ENCODE assay signal across 8 cellular contexts in the genomic region with DNA sequence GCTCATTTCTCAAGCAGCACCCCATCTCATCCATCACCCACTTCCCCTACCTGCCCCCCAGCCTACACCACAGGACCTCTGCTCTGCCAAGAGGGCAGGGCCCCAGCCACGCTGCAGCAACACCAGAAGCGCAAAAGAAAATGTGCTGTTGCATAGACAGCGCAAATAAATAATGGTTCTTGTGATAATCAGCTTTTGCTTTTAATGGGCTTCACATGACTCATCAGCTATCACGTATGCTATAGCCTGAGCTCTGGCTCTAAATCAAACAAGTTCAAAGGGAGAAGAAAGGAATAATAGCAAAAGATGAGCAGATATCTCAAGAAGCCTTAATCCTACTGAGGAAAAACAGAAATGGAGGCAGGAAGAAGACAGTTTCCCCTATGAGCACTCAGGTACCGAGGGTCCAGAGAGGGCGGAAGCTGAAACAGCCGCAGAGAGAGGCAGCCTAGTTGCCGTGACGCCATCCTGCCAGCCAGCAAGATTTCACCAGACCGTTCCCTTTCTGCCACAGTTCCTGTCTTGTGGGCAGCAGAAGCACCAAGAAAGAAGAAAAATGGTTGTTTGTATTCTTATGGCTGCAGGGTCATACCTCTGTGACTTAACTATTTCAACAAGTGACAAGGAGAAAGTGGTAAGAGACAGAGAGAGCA. TPM values are rescaled to one million over a fixed set of nuclear protein-coding genes. Genes with fewer than 3 reads are reported as not detected.
DNase-seq lines count a peak whose midpoint lies in the region; ATAC-seq and TF ChIP-seq lines count a peak whose summit lies in the region.

No MANE protein-coding gene starts in this region.

- H3K36me3 Mint-ChIP-seq in CD4-positive, alpha-beta memory T cell = peaks cover 24 to 25% of the 10 kb centered on the region in 2 donors
- peaks cover 61% of the 10 kb centered on the region for H3K36me3 Mint-ChIP-seq in activated CD8-positive, alpha-beta memory T cell treated with anti-CD3 and anti-CD28 coated beads, Interleukin-2, amount 10 ng/mL, durations not matched to agents 7 days and 5 days

- intact Hi-C loops in CD4-positive, alpha-beta memory T cell (cut with micrococcal nuclease) = loop anchor here (1.0 kb wide), 3 partner anchors 10 to 23 kb away; no protein-coding TSS in a partner anchor
- intact Hi-C loops in Right ventricle myocardium superior (cut with DNase I) = no loop called here

- H3K27me3 ChIP-seq in CD4-positive, alpha-beta memory T cell (ENCODE audit: insufficient read depth, low read length) = no peaks in the 10 kb centered on the region
- no peaks in the 10 kb centered on the region for H3K27me3 ChIP-seq in Loucy (ENCODE audit: insufficient read depth, low read length, poor library complexity, severe bottlenecking)

- no peaks in the 10 kb centered on the region for H3K27me3 Mint-ChIP-seq in CD4-positive, alpha-beta memory T cell
- H3K27me3 Mint-ChIP-seq in activated CD8-positive, alpha-beta memory T cell treated with anti-CD3 and anti-CD28 coated beads, Interleukin-2, amount 10 ng/mL, durations not matched to agents 7 days and 5 days = no peaks in the 10 kb centered on the region

- peak overlapping the region; percentile 24 for H2AFZ ChIP-seq in Loucy (ENCODE audit: low read length)

- POLR2A ChIA-PET in CD4-positive, alpha-beta memory T cell (lab: Charles Lee; ENCODE audit: partially characterized antibody) = interaction anchor here (0.7 to 10.6 kb wide), 19 partner anchors 8 to 140 kb away, joined by 3 to 201 read pairs (median 6); a partner anchor contains a TSS

- no peaks in the 10 kb centered on the region for H3K9me3 ChIP-seq in CD4-positive, alpha-beta memory T cell (ENCODE audit: control insufficient read depth in 1 of 2, low read length in 2 of 2)
- no peaks in the 10 kb centered on the region for H3K9me3 ChIP-seq in Loucy (ENCODE audit: insufficient read depth, low read depth, low read length)

- H3K9me3 Mint-ChIP-seq in CD4-positive, alpha-beta memory T cell = no peaks in the 10 kb centered on the region
- no peaks in the 10 kb centered on the region for H3K9me3 Mint-ChIP-seq in activated CD8-positive, alpha-beta memory T cell treated with anti-CD3 and anti-CD28 coated beads, Interleukin-2, amount 10 ng/mL, durations not matched to agents 7 days and 5 days (ENCODE audit: low read depth)

- peak overlapping the region; percentile 68 for H3K9ac ChIP-seq in Loucy (ENCODE audit: low read depth, low read length, poor library complexity, severe bottlenecking)

- CTCF ChIA-PET in CD4-positive, alpha-beta memory T cell (lab: Charles Lee; ENCODE audit: partially characterized antibody) = interaction anchor here (0.8 to 3.4 kb wide), 16 partner anchors 9 to 168 kb away, joined by 3 to 19 read pairs (median 6); a partner anchor contains a TSS
- CTCF ChIA-PET in activated CD8-positive, alpha-beta memory T cell treated with anti-CD3 and anti-CD28 coated beads, Interleukin-2, amount 10 ng/mL, durations not matched to agents 7 days and 5 days (lab: Charles Lee) = interaction anchor here (0.9 to 3.4 kb wide), 12 partner anchors 8 to 49 kb away, joined by 3 to 16 read pairs (median 8); no protein-coding TSS in a partner anchor

- H3K4me3 ChIP-seq in CD4-positive, alpha-beta memory T cell (ENCODE audit: low read length in 2 of 2) = peak overlapping the region in 1 of 2 donors; percentile 30
- H3K4me3 ChIP-seq in Loucy (ENCODE audit: low read length, poor library complexity, severe bottlenecking) = peak overlapping the region; percentile 66

- peak overlapping the region; percentile 90 to 98 (median 97) for H3K27ac Mint-ChIP-seq in CD4-positive, alpha-beta memory T cell
- H3K27ac Mint-ChIP-seq in activated CD8-positive, alpha-beta memory T cell treated with anti-CD3 and anti-CD28 coated beads, Interleukin-2, amount 10 ng/mL, durations not matched to agents 7 days and 5 days = peak overlapping the region; percentile 98

- ATAC-seq in GM21576 (IDR thresholded peaks at IDR 0.05; ENCODE audit: unreplicated experiment) (peak; percentile 94), Right ventricle myocardium superior (ENCODE audit: poor library complexity) (peak; percentile 43)
- peak; percentile 87 for ATAC-seq in activated CD8-positive, alpha-beta memory T cell treated with anti-CD3 and anti-CD28 coated beads, Interleukin-2, amount 10 ng/mL, durations not matched to agents 7 days and 5 days

- H3K4me3 Mint-ChIP-seq in CD4-positive, alpha-beta memory T cell = peak overlapping the region; percentile 69 to 85 (median 79)
- H3K4me3 Mint-ChIP-seq in activated CD8-positive, alpha-beta memory T cell treated with anti-CD3 and anti-CD28 coated beads, Interleukin-2, amount 10 ng/mL, durations not matched to agents 7 days and 5 days = peak overlapping the region; percentile 73

- H3F3A ChIP-seq in Loucy (ENCODE audit: low read depth) = no peaks in the 10 kb centered on the region

- peaks cover 69% of the 10 kb centered on the region for H3K4me1 ChIP-seq in CD4-positive, alpha-beta memory T cell (ENCODE audit: insufficient read depth, low read length)
- H3K4me1 ChIP-seq in Loucy (ENCODE audit: insufficient read depth, low read length, poor library complexity, severe bottlenecking) = peaks cover 62% of the 10 kb centered on the region

- H3K36me3 ChIP-seq in CD4-positive, alpha-beta memory T cell (ENCODE audit: insufficient read depth, low read length) = no peaks in the 10 kb centered on the region
- H3K36me3 ChIP-seq in Loucy (ENCODE audit: insufficient read depth, low read length) = peaks cover 15% of the 10 kb centered on the region; the same call in 1 of the 2 replicates

- H3K4me1 Mint-ChIP-seq in CD4-positive, alpha-beta memory T cell = peaks cover 46 to 79% (median 62%) of the 10 kb centered on the region in 4 donors
- peaks cover 91% of the 10 kb centered on the region for H3K4me1 Mint-ChIP-seq in activated CD8-positive, alpha-beta memory T cell treated with anti-CD3 and anti-CD28 coated beads, Interleukin-2, amount 10 ng/mL, durations not matched to agents 7 days and 5 days

- DNase-seq in CD4-positive, alpha-beta memory T cell = peak; percentile 77 to 89 (median 81)
- peak; percentile 91 for DNase-seq in activated CD8-positive, alpha-beta memory T cell treated with anti-CD3 and anti-CD28 coated beads, Interleukin-2, amount 10 ng/mL, durations not matched to agents 7 days and 5 days
- DNase-seq in Right ventricle myocardium superior = peak; percentile 66
- peak; percentile 39 to 52 for DNase-seq in stimulated activated CD8-positive, alpha-beta memory T cell treated with anti-CD3 and anti-CD28 coated beads, Interleukin-2, amount 100 ng/mL, for 1 hour (ENCODE audit: low read depth in 2 of 2)
- DNase-seq in superior temporal gyrus (ENCODE audit: extremely low spot score) = no peak
- no peak for DNase-seq in AG08396 (ENCODE audit: low spot score)

- peak overlapping the region; percentile 78 for H3K4me2 ChIP-seq in Loucy (ENCODE audit: low read depth, low read length, poor library complexity, severe bottlenecking)

- peak overlapping the region; percentile 69 for H3K27ac ChIP-seq in CD4-positive, alpha-beta memory T cell (ENCODE audit: low read depth, low read length)

- no peaks in the 10 kb centered on the region for H4K20me1 ChIP-seq in Loucy (ENCODE audit: insufficient read depth, low read length, poor library complexity, severe bottlenecking)

- H3K79me2 ChIP-seq in Loucy (ENCODE audit: insufficient read depth, low read length) = peaks cover 92% of the 10 kb centered on the region

- TF ChIP-seq CTCF in Loucy (conservative IDR thresholded peaks at IDR 0.05; ENCODE audit: low read length) = no peak

- H3K9me2 ChIP-seq in Loucy (replicated peaks; ENCODE audit: low read depth, low read length) = no peaks in the 10 kb centered on the region

RNA-seq across cellular contexts. Expression of a gene that starts 22.1 kb away (rescaled TPM):
- 10 to 100 TPM; 44.6 to 52.5 TPM for total RNA-seq in CD4-positive, alpha-beta memory T cell
- polyA plus RNA-seq in CD4-positive, alpha-beta memory T cell = 10 to 100 TPM; 52.1 to 55.7 TPM
- total RNA-seq in activated CD8-positive, alpha-beta memory T cell treated with anti-CD3 and anti-CD28 coated beads, Interleukin-2, amount 10 ng/mL, durations not matched to agents 7 days and 5 days = 100 to 1,000 TPM; 136 to 149 TPM
- 4.8 TPM for total RNA-seq in Right ventricle myocardium superior

RNA-seq across cellular contexts. Expression of a gene that starts 51.4 kb away (rescaled TPM):
- 10 to 100 TPM; 14.1 to 20.3 TPM for total RNA-seq in CD4-positive, alpha-beta memory T cell
- polyA plus RNA-seq in CD4-positive, alpha-beta memory T cell = 10 to 100 TPM; 27.8 to 37.8 TPM
- 10 to 100 TPM; 13.2 to 14.3 TPM for total RNA-seq in activated CD8-positive, alpha-beta memory T cell treated with anti-CD3 and anti-CD28 coated beads, Interleukin-2, amount 10 ng/mL, durations not matched to agents 7 days and 5 days
- total RNA-seq in Right ventricle myocardium superior = 6.6 TPM

RNA-seq across cellular contexts. Expression of a gene that starts 51.5 kb away (rescaled TPM):
- total RNA-seq in CD4-positive, alpha-beta memory T cell = 10 to 100 TPM; 26.4 to 28.6 TPM
- polyA plus RNA-seq in CD4-positive, alpha-beta memory T cell = 10 to 100 TPM; 13.0 to 18.7 TPM
- 10 to 100 TPM; 29.8 to 31.2 TPM for total RNA-seq in activated CD8-positive, alpha-beta memory T cell treated with anti-CD3 and anti-CD28 coated beads, Interleukin-2, amount 10 ng/mL, durations not matched to agents 7 days and 5 days
- total RNA-seq in Right ventricle myocardium superior = 3.5 TPM

Comparison
In these comparisons a context has a peak if more than half of its experiments do, and no peak if none do; other contexts are left out.
1. DNase-seq: peak in CD4-positive, alpha-beta memory T cell (5 of 5), activated CD8-positive, alpha-beta memory T cell treated with anti-CD3 and anti-CD28 coated beads, Interleukin-2, amount 10 ng/mL, durations not matched to agents 7 days and 5 days (single experiment), Right ventricle myocardium superior (single experiment) and stimulated activated CD8-positive, alpha-beta memory T cell treated with anti-CD3 and anti-CD28 coated beads, Interleukin-2, amount 100 ng/mL, for 1 hour (2 of 2); none in superior temporal gyrus (single experiment) and AG08396 (single experiment).
2. ATAC-seq: peak in every context shown above with its lines; median percentile 94 in GM21576; 87 in activated CD8-positive, alpha-beta memory T cell treated with anti-CD3 and anti-CD28 coated beads, Interleukin-2, amount 10 ng/mL, durations not matched to agents 7 days and 5 days; 43 in Right ventricle myocardium superior.